ENCODE assay signal across 8 cellular contexts in the genomic region with DNA sequence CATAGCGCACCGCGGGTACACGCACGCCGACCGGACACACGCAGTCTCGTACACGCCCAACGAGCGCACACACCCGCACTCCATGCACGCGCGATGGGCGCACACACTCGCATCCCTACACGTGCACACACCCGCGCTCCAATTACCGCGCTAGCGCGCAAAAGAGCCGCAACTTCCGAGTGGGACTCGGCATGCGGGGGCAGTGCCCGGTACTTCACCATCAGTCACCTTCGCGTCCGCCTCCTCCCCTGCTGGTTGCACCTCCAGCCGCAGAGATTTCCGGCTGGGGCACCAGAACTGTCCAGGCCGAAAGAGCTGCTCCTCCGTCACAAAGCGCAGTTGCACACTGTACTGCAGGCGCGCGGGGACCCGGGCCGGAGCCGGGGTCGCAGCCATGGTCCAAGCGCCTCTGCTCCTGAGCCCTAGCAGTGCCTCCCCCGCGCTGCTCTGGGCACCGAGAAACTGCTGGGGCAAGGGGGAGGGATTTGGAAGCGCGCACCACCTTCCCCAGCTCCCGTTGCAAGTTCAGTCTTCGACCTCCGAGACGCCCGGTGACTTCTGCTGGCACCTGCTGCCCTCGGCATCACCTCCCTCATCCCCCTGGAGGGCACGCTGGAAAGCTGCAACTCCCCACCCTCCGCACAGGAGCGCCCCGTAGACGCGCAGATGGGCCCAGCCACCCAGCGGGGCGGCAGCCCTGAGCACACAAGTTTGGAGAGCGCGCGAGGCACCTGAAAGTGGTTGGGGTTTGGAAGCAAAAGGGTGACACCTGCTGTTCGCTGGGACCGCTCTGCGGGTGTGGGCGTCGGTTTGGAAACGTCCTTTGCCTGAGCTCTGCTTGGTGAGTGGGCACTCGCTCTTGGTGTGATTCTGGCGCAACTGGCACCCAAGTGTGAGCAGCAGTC.
A peak's percentile ranks its signal among the peaks of the same experiment; 100 is the strongest.
DNase-seq lines count a peak whose midpoint lies in the region; ATAC-seq and TF ChIP-seq lines count a peak whose summit lies in the region.

No MANE protein-coding gene starts in this region.

- H3K79me2 ChIP-seq in parathyroid adenoma, result no peaks in the 10 kb centered on the region
- H3K79me2 ChIP-seq in PC-9 (ENCODE audit: low read depth), result no peaks in the 10 kb centered on the region

- H3K9me3 ChIP-seq in parathyroid adenoma (ENCODE audit: control insufficient read depth, low read length) (no peaks in the 10 kb centered on the region), PC-9 (ENCODE audit: insufficient read depth, low read depth) (no peaks in the 10 kb centered on the region)

- no peak overlapping the region for H3K27ac Mint-ChIP-seq in activated CD4-positive, alpha-beta memory T cell treated with anti-CD3 and anti-CD28 coated beads, Interleukin-2, amount 10 ng/mL, durations not matched to agents 7 days and 5 days

- H3K27me3 Mint-ChIP-seq in activated CD4-positive, alpha-beta memory T cell treated with anti-CD3 and anti-CD28 coated beads, Interleukin-2, amount 10 ng/mL, durations not matched to agents 7 days and 5 days, result peaks cover 45% of the 10 kb centered on the region

- BruUV-seq in PC-9 (replicated peaks; lab: Mats Ljungman, UMichigan), result no TSS peak

- DNase-seq in DMS 273 (lab: John Stamatoyannopoulos, UW; ENCODE audit: unreplicated experiment) (peak; percentile 95), NCI-H1436 treated with DMSO at 0.1 percent for 48 hours (lab: John Stamatoyannopoulos, UW) (peak; percentile 27), fibroblast of mammary gland (ENCODE audit: low read depth) (peak; percentile 27), PC-9 (no peak)
- peak; percentile 44 for DNase-seq in activated CD4-positive, alpha-beta memory T cell treated with anti-CD3 and anti-CD28 coated beads, Interleukin-2, amount 10 ng/mL, durations not matched to agents 7 days and 5 days

- H4K20me1 ChIP-seq in PC-9 (ENCODE audit: insufficient read depth), result no peaks in the 10 kb centered on the region

- peak overlapping the region; percentile 22 for H3K4me3 Mint-ChIP-seq in activated CD4-positive, alpha-beta memory T cell treated with anti-CD3 and anti-CD28 coated beads, Interleukin-2, amount 10 ng/mL, durations not matched to agents 7 days and 5 days

- ATAC-seq in GM21576 (IDR thresholded peaks at IDR 0.05; ENCODE audit: unreplicated experiment) (peak; percentile 83), HG02973 (IDR thresholded peaks at IDR 0.05; ENCODE audit: unreplicated experiment) (no peak)

- H3K4me3 ChIP-seq in fibroblast of mammary gland (ENCODE audit: control insufficient read depth, low read depth, low read length) (peak overlapping the region; percentile 32), parathyroid adenoma (ENCODE audit: low read depth, low read length) (no peak overlapping the region), PC-9 (no peak overlapping the region)

- H3F3A ChIP-seq in PC-9 (ENCODE audit: insufficient read depth, low read depth), result no peaks in the 10 kb centered on the region

- H3K9ac ChIP-seq in parathyroid adenoma, result no peak overlapping the region

- H3K9me2 ChIP-seq in PC-9 (ENCODE audit: insufficient read depth), result no peaks in the 10 kb centered on the region

- H3K36me3 ChIP-seq in parathyroid adenoma (ENCODE audit: control insufficient read depth, insufficient read depth, low read length) (no peaks in the 10 kb centered on the region), PC-9 (ENCODE audit: low read depth) (no peaks in the 10 kb centered on the region)

- intact Hi-C loops in PC-9 (cut with micrococcal nuclease; ENCODE audit: unreplicated experiment), result no loop called here

- H3K4me2 ChIP-seq in parathyroid adenoma (ENCODE audit: low read length) (peak overlapping the region; percentile 61), PC-9 (no peak overlapping the region)

- H3K36me3 Mint-ChIP-seq in activated CD4-positive, alpha-beta memory T cell treated with anti-CD3 and anti-CD28 coated beads, Interleukin-2, amount 10 ng/mL, durations not matched to agents 7 days and 5 days (ENCODE audit: low read depth), result no peaks in the 10 kb centered on the region

- no peaks in the 10 kb centered on the region for H3K27me3 ChIP-seq in parathyroid adenoma (ENCODE audit: control insufficient read depth, insufficient read depth, low read length)
- H3K27me3 ChIP-seq in PC-9 (ENCODE audit: insufficient read depth, low read depth), result peaks cover 12% of the 10 kb centered on the region; the same call in 1 of the 2 replicates

- TF ChIP-seq CTCF in fibroblast of mammary gland (conservative IDR thresholded peaks at IDR 0.05; ENCODE audit: control insufficient read depth, insufficient read depth, low read depth, low read length) (peak; percentile 20), parathyroid adenoma (IDR thresholded peaks at IDR 0.05) (no peak), PC-9 (conservative IDR thresholded peaks at IDR 0.05) (no peak)

- no peaks in the 10 kb centered on the region for H3K4me1 ChIP-seq in parathyroid adenoma
- no peaks in the 10 kb centered on the region for H3K4me1 ChIP-seq in PC-9 (replicated peaks; ENCODE audit: insufficient read depth)

- POLR2A ChIA-PET in activated CD4-positive, alpha-beta memory T cell treated with anti-CD3 and anti-CD28 coated beads, Interleukin-2, amount 10 ng/mL, durations not matched to agents 7 days and 5 days (lab: Charles Lee), result no interaction called here
- POLR2A ChIA-PET in PC-9 (lab: Charles Lee; ENCODE audit: unreplicated experiment), result no interaction called here

- H3K4me1 Mint-ChIP-seq in activated CD4-positive, alpha-beta memory T cell treated with anti-CD3 and anti-CD28 coated beads, Interleukin-2, amount 10 ng/mL, durations not matched to agents 7 days and 5 days, result peaks cover 3% of the 10 kb centered on the region

- CTCF ChIA-PET in activated CD4-positive, alpha-beta memory T cell treated with anti-CD3 and anti-CD28 coated beads, Interleukin-2, amount 10 ng/mL, durations not matched to agents 7 days and 5 days (lab: Charles Lee), result interaction anchor here (0.6 to 2.2 kb wide), 7 partner anchors 10 to 331 kb away, joined by 3 to 19 read pairs (median 3); no protein-coding TSS in a partner anchor
- CTCF ChIA-PET in PC-9 (lab: Charles Lee), result no interaction called here

- H2AFZ ChIP-seq in parathyroid adenoma (no peak overlapping the region), PC-9 (no peak overlapping the region)

- no peak overlapping the region for H3K27ac ChIP-seq in parathyroid adenoma
- H3K27ac ChIP-seq in PC-9, result no peak overlapping the region

- no peaks in the 10 kb centered on the region for H3K9me3 Mint-ChIP-seq in activated CD4-positive, alpha-beta memory T cell treated with anti-CD3 and anti-CD28 coated beads, Interleukin-2, amount 10 ng/mL, durations not matched to agents 7 days and 5 days

Comparison
In these comparisons a context has a peak if more than half of its experiments do, and no peak if none do; other contexts are left out.
1. DNase-seq: peak in DMS 273 (single experiment), NCI-H1436 treated with DMSO at 0.1 percent for 48 hours (single experiment), activated CD4-positive, alpha-beta memory T cell treated with anti-CD3 and anti-CD28 coated beads, Interleukin-2, amount 10 ng/mL, durations not matched to agents 7 days and 5 days (single experiment) and fibroblast of mammary gland (single experiment); none in PC-9 (0 of 2).